In genomic region chr1:94955767-94956632, GRCh38 we compare ENCODE assay signal across 1 cellular context.
TF ChIP-seq lines count a peak whose summit lies in the region.

No MANE protein-coding gene starts in this region.

TF ChIP-seq in HepG2, 621 proteins besides CTCF, POLR2A, EP300 and RAD21 (continued from another document):
- TF ChIP-seq RARA (CRISPR knock-in tag; IDR thresholded peaks at IDR 0.05) (0 out of 2 replicates have a peak, but pooled peaks have one; percentile 4), FOXK2 (IDR thresholded peaks at IDR 0.05) (no peak), ZBTB38 (CRISPR knock-in tag; IDR thresholded peaks at IDR 0.05) (no peak)
